Comparison of ENCODE assay signal across 1 cellular context in genomic region chr7:74254858-74255379, GRCh38.
TF ChIP-seq lines count a peak whose summit lies in the region.

No MANE protein-coding gene starts in this region.

TF ChIP-seq in endothelial cell of umbilical vein, 7 proteins besides CTCF, POLR2A, EP300 and RAD21 (continued from another document):
- TF ChIP-seq JUN (IDR thresholded peaks at IDR 0.05; ENCODE audit: borderline replicate concordance, insufficient read depth, insufficient read length, low read depth) (no peak), FOS (IDR thresholded peaks at IDR 0.05; ENCODE audit: borderline replicate concordance, insufficient read depth, low read length) (no peak)
